8 cellular contexts compared by ENCODE assay signal in the genomic region with DNA sequence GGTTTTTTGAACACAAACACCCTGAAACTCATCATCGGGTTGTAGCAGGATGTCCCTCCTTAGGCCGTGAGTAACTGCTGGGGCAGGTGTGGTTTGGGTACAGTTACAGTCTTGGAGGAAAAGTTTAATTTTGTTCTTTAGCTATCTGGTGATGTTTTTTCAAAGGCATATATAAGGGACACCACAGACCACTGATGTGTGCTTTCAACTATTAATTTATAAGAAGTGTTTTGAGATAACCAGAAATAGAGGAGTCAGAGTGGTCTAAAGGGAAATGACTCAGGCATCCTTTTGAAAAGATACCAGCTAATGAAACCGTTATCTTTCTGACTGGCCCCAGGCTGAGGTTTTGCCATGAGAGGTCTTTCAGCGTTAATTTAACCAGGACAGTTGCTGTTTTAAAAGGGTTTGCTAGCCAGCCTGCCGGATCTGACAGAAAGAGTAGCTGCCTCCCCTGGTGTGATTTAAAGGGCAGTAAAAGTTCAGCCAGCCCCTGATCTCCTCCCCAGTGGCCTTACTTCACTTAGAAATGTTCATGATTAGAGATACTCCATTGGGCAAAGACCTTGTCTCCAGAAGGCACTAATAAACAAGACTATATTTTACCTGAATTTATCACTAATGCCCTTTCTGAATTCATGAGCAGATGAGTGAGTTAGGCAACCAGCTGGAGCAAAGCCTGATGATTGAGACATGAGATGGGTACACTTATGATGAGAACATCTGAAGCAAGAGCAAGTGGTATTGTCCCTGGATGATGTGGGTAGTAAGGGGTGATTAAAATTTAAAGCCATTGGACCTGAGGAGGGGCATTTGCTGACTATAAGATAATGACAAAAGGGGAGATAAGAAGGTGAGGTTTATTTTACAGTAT.
DNase-seq lines count a peak whose midpoint lies in the region; ATAC-seq and TF ChIP-seq lines count a peak whose summit lies in the region.

No MANE protein-coding gene starts in this region.

- peak overlapping the region; percentile 65 for H3K27ac Mint-ChIP-seq in stimulated activated memory B cell treated with anti-CD40 and anti-IgM and Interleukin-4, amounts not matched to agents 10 μg/mL and 1 μg/mL and 100 μg/mL, for 72 hours

- H3K4me3 Mint-ChIP-seq in stimulated activated memory B cell treated with anti-CD40 and anti-IgM and Interleukin-4, amounts not matched to agents 10 μg/mL and 1 μg/mL and 100 μg/mL, for 72 hours, result no peak overlapping the region

- no peaks in the 10 kb centered on the region for H3K27me3 Mint-ChIP-seq in stimulated activated memory B cell treated with anti-CD40 and anti-IgM and Interleukin-4, amounts not matched to agents 10 μg/mL and 1 μg/mL and 100 μg/mL, for 72 hours

- POLR2A ChIA-PET in AG04450 (lab: Yijun Ruan, JAX), result no interaction called here

- TF ChIP-seq POLR2A in NB4 (IDR thresholded peaks at IDR 0.05; ENCODE audit: extremely low read depth, insufficient read length), result no peak
- TF ChIP-seq POLR2A in erythroblast (IDR thresholded peaks at IDR 0.05; ENCODE audit: low read length), result no peak

- no peak overlapping the region for H3K4me3 ChIP-seq in AG04450 (ENCODE audit: low read depth, low read length)
- no peak overlapping the region for H3K4me3 ChIP-seq in NB4 (ENCODE audit: low read depth, low read length)

- no peak for DNase-seq in AG04450 (ENCODE audit: low read depth, low spot score)
- peak; percentile 87 for DNase-seq in NB4 (ENCODE audit: low read depth)
- DNase-seq in erythroblast (lab: John Stamatoyannopoulos, UW), result peak; percentile 11 to 12
- DNase-seq in foreskin melanocyte, result no peak
- no peak for DNase-seq in NCI-H1436 treated with DMSO at 0.1 percent for 48 hours (lab: John Stamatoyannopoulos, UW)

- ATAC-seq in GM19397 (IDR thresholded peaks at IDR 0.05; ENCODE audit: unreplicated experiment) (peak; percentile 75), GM21360 (IDR thresholded peaks at IDR 0.05; ENCODE audit: unreplicated experiment) (no peak)
- ATAC-seq in stimulated activated memory B cell treated with anti-CD40 and anti-IgM and Interleukin-4, amounts not matched to agents 10 μg/mL and 1 μg/mL and 100 μg/mL, for 72 hours, result peak; percentile 77

- CTCF ChIA-PET in AG04450 (lab: Charles Lee), result interaction anchor here (0.6 kb wide), 1 partner anchor 82 kb away, joined by 5 read pairs; no protein-coding TSS in a partner anchor

- no peak for TF ChIP-seq CTCF in AG04450 (IDR thresholded peaks at IDR 0.05; ENCODE audit: low read depth, low read length)
- TF ChIP-seq CTCF in NB4 (IDR thresholded peaks at IDR 0.05; ENCODE audit: low read depth, low read length), result no peak

- no peaks in the 10 kb centered on the region for H3K36me3 Mint-ChIP-seq in stimulated activated memory B cell treated with anti-CD40 and anti-IgM and Interleukin-4, amounts not matched to agents 10 μg/mL and 1 μg/mL and 100 μg/mL, for 72 hours

- peak overlapping the region; percentile 50 for H3K27ac ChIP-seq in AG04450 (ENCODE audit: low read depth, low read length)

- peaks cover 23% of the 10 kb centered on the region for H3K4me1 Mint-ChIP-seq in stimulated activated memory B cell treated with anti-CD40 and anti-IgM and Interleukin-4, amounts not matched to agents 10 μg/mL and 1 μg/mL and 100 μg/mL, for 72 hours

- H3K27me3 ChIP-seq in AG04450 (ENCODE audit: control insufficient read depth, insufficient read depth, low read length), result no peaks in the 10 kb centered on the region

- no peaks in the 10 kb centered on the region for H3K9me3 Mint-ChIP-seq in stimulated activated memory B cell treated with anti-CD40 and anti-IgM and Interleukin-4, amounts not matched to agents 10 μg/mL and 1 μg/mL and 100 μg/mL, for 72 hours

- H3K9me3 ChIP-seq in AG04450 (ENCODE audit: control insufficient read depth, insufficient read depth, low read length), result no peaks in the 10 kb centered on the region

Comparison
In these comparisons a context has a peak if more than half of its experiments do, and no peak if none do; other contexts are left out.
1. DNase-seq: peak in NB4 (single experiment) and erythroblast (2 of 2); none in AG04450 (single experiment), foreskin melanocyte (single experiment) and NCI-H1436 treated with DMSO at 0.1 percent for 48 hours (single experiment).